ENCODE assay signal across 1 cellular context in the genomic region with DNA sequence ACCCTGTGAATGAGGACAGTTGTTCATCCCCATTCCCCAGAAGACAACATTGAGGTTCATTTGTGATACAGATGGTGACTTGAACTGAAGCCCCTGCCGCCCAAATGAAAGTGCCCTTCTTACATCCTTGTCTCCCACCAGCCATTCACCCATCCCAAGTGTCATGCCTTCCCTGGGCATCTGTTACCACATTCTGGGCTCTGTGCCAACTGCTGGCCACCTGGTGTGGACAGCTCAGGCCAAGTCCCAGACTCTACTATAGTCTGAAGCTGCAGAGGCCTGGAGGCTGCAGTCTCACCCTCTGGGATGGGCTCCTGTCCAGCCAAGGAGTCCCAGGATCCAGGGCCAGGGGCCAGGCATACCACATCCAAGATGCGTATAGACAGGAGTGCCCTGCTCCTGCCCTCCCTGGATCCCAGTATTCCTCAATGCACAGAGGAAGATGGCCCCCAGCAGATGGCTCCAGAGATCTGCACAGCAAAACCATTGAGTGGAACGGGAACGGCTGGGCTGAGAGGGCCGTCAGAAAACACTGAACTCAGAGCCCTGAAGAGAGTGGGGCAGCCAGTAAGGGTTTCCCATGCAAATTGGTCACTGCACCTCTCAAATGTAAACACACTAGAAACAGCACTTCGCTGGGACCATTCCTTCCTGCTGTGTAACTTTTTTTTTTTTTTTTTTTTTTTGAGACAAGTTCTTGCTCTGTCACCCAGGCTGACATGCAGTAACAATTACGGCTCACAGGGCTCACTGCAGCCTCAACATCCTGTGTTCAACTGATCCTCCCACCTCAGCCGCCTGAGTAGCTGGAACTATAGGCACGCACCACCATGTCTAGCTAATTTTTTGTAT.
A peak's percentile ranks its signal among the peaks of the same experiment; 100 is the strongest.
TF ChIP-seq lines count a peak whose summit lies in the region.

No MANE protein-coding gene starts in this region.

TF ChIP-seq in HepG2, 621 proteins besides CTCF, POLR2A, EP300 and RAD21 (continues in another document):
- TF ChIP-seq MAX (IDR thresholded peaks at IDR 0.05), result no peak
- TF ChIP-seq RARA (CRISPR knock-in tag; IDR thresholded peaks at IDR 0.05), result no peak
- peak; percentile 93 for TF ChIP-seq STAG1 (CRISPR knock-in tag; IDR thresholded peaks at IDR 0.05)
- TF ChIP-seq TBX2 (CRISPR knock-in tag; IDR thresholded peaks at IDR 0.05; ENCODE audit: borderline replicate concordance), result peak; percentile 54; the same call in 1 of the 2 replicates
- TF ChIP-seq, protein P1, sequence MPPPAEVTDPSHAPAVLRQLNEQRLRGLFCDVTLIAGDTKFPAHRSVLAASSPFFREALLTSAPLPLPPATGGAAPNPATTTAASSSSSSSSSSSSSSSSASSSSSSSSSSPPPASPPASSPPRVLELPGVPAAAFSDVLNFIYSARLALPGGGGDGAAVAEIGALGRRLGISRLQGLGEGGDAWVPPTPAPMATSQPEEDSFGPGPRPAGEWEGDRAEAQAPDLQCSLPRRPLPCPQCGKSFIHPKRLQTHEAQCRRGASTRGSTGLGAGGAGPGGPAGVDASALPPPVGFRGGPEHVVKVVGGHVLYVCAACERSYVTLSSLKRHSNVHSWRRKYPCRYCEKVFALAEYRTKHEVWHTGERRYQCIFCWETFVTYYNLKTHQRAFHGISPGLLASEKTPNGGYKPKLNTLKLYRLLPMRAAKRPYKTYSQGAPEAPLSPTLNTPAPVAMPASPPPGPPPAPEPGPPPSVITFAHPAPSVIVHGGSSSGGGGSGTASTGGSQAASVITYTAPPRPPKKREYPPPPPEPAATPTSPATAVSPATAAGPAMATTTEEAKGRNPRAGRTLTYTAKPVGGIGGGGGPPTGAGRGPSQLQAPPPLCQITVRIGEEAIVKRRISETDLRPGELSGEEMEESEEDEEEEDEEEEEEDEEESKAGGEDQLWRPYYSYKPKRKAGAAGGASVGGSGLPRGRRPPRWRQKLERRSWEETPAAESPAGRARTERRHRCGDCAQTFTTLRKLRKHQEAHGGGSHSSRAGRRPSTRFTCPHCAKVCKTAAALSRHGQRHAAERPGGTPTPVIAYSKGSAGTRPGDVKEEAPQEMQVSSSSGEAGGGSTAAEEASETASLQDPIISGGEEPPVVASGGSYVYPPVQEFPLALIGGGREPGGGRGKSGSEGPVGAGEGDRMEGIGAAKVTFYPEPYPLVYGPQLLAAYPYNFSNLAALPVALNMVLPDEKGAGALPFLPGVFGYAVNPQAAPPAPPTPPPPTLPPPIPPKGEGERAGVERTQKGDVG (CRISPR knock-in tag; IDR thresholded peaks at IDR 0.05; ENCODE audit: borderline replicate concordance), result no peak
- TF ChIP-seq FOXC1 (CRISPR knock-in tag; IDR thresholded peaks at IDR 0.05; ENCODE audit: borderline replicate concordance), result 0 out of 2 replicates have a peak, but pooled peaks have one; percentile 29
- no peak; the same call in 1 of the 2 replicates for TF ChIP-seq RXRA (CRISPR knock-in tag; IDR thresholded peaks at IDR 0.05)
- no peak for TF ChIP-seq PCBP1 (IDR thresholded peaks at IDR 0.05; ENCODE audit: borderline replicate concordance, low read depth, low read length)
- TF ChIP-seq NFE2L2 (IDR thresholded peaks at IDR 0.05; ENCODE audit: low read length), result no peak
- no peak for TF ChIP-seq TCF7 (IDR thresholded peaks at IDR 0.05; ENCODE audit: low read depth)
- TF ChIP-seq, protein P2, sequence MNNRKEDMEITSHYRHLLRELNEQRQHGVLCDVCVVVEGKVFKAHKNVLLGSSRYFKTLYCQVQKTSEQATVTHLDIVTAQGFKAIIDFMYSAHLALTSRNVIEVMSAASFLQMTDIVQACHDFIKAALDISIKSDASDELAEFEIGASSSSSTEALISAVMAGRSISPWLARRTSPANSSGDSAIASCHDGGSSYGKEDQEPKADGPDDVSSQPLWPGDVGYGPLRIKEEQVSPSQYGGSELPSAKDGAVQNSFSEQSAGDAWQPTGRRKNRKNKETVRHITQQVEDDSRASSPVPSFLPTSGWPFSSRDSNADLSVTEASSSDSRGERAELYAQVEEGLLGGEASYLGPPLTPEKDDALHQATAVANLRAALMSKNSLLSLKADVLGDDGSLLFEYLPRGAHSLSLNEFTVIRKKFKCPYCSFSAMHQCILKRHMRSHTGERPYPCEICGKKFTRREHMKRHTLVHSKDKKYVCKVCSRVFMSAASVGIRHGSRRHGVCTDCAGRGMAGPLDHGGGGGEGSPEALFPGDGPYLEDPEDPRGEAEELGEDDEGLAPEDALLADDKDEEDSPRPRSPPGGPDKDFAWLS (CRISPR knock-in tag; IDR thresholded peaks at IDR 0.05; ENCODE audit: borderline replicate concordance), result no peak
- peak; percentile 22; the same call in 1 of the 2 replicates for TF ChIP-seq SMAD3 (CRISPR knock-in tag; IDR thresholded peaks at IDR 0.05)
- TF ChIP-seq SAP130 (CRISPR knock-in tag; IDR thresholded peaks at IDR 0.05; ENCODE audit: low read depth), result peak; percentile 37
- TF ChIP-seq KDM3A (CRISPR knock-in tag; IDR thresholded peaks at IDR 0.05; ENCODE audit: low read depth), result no peak
- TF ChIP-seq, protein P3, sequence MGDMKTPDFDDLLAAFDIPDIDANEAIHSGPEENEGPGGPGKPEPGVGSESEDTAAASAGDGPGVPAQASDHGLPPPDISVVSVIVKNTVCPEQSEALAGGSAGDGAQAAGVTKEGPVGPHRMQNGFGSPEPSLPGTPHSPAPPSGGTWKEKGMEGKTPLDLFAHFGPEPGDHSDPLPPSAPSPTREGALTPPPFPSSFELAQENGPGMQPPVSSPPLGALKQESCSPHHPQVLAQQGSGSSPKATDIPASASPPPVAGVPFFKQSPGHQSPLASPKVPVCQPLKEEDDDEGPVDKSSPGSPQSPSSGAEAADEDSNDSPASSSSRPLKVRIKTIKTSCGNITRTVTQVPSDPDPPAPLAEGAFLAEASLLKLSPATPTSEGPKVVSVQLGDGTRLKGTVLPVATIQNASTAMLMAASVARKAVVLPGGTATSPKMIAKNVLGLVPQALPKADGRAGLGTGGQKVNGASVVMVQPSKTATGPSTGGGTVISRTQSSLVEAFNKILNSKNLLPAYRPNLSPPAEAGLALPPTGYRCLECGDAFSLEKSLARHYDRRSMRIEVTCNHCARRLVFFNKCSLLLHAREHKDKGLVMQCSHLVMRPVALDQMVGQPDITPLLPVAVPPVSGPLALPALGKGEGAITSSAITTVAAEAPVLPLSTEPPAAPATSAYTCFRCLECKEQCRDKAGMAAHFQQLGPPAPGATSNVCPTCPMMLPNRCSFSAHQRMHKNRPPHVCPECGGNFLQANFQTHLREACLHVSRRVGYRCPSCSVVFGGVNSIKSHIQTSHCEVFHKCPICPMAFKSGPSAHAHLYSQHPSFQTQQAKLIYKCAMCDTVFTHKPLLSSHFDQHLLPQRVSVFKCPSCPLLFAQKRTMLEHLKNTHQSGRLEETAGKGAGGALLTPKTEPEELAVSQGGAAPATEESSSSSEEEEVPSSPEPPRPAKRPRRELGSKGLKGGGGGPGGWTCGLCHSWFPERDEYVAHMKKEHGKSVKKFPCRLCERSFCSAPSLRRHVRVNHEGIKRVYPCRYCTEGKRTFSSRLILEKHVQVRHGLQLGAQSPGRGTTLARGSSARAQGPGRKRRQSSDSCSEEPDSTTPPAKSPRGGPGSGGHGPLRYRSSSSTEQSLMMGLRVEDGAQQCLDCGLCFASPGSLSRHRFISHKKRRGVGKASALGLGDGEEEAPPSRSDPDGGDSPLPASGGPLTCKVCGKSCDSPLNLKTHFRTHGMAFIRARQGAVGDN (CRISPR knock-in tag; IDR thresholded peaks at IDR 0.05), result peak; percentile 60
- TF ChIP-seq IRX3 (CRISPR knock-in tag; IDR thresholded peaks at IDR 0.05; ENCODE audit: borderline replicate concordance, low read depth), result no peak
- no peak for TF ChIP-seq ZNF12 (CRISPR knock-in tag; IDR thresholded peaks at IDR 0.05)
- 0 out of 2 replicates have a peak, but pooled peaks have one; percentile 26 for TF ChIP-seq ISL2 (CRISPR knock-in tag; IDR thresholded peaks at IDR 0.05)
- no peak for TF ChIP-seq CC2D1A (CRISPR knock-in tag; IDR thresholded peaks at IDR 0.05)
- TF ChIP-seq ATF1 (CRISPR knock-in tag; IDR thresholded peaks at IDR 0.05), result no peak
- TF ChIP-seq, protein P4, sequence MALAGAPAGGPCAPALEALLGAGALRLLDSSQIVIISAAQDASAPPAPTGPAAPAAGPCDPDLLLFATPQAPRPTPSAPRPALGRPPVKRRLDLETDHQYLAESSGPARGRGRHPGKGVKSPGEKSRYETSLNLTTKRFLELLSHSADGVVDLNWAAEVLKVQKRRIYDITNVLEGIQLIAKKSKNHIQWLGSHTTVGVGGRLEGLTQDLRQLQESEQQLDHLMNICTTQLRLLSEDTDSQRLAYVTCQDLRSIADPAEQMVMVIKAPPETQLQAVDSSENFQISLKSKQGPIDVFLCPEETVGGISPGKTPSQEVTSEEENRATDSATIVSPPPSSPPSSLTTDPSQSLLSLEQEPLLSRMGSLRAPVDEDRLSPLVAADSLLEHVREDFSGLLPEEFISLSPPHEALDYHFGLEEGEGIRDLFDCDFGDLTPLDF (CRISPR knock-in tag; IDR thresholded peaks at IDR 0.05), result no peak
- TF ChIP-seq, protein P5, sequence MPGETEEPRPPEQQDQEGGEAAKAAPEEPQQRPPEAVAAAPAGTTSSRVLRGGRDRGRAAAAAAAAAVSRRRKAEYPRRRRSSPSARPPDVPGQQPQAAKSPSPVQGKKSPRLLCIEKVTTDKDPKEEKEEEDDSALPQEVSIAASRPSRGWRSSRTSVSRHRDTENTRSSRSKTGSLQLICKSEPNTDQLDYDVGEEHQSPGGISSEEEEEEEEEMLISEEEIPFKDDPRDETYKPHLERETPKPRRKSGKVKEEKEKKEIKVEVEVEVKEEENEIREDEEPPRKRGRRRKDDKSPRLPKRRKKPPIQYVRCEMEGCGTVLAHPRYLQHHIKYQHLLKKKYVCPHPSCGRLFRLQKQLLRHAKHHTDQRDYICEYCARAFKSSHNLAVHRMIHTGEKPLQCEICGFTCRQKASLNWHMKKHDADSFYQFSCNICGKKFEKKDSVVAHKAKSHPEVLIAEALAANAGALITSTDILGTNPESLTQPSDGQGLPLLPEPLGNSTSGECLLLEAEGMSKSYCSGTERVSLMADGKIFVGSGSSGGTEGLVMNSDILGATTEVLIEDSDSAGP (CRISPR knock-in tag; IDR thresholded peaks at IDR 0.05; ENCODE audit: borderline replicate concordance), result peak; percentile 42; the same call in 1 of the 2 replicates
- no peak for TF ChIP-seq ZNF766 (CRISPR knock-in tag; IDR thresholded peaks at IDR 0.05; ENCODE audit: borderline replicate concordance)
- 0 out of 2 replicates have a peak, but pooled peaks have one; percentile 16 for TF ChIP-seq ZNF317 (CRISPR knock-in tag; IDR thresholded peaks at IDR 0.05)
- TF ChIP-seq KAT2B (IDR thresholded peaks at IDR 0.05; ENCODE audit: borderline replicate concordance, low read depth, low read length), result no peak
- TF ChIP-seq BORCS8-MEF2B (CRISPR knock-in tag; IDR thresholded peaks at IDR 0.05), result 0 out of 2 replicates have a peak, but pooled peaks have one; percentile 57
- peak; percentile 43; the same call in 1 of the 2 replicates for TF ChIP-seq ZNF350 (CRISPR knock-in tag; IDR thresholded peaks at IDR 0.05; ENCODE audit: borderline replicate concordance, low read depth)
- TF ChIP-seq TGIF2 (CRISPR knock-in tag; IDR thresholded peaks at IDR 0.05), result peak; percentile 77; the same call in 1 of the 2 replicates
- peak; percentile 41 for TF ChIP-seq ZBTB38 (CRISPR knock-in tag; IDR thresholded peaks at IDR 0.05)
- no peak for TF ChIP-seq NR2F6 (IDR thresholded peaks at IDR 0.05)
- TF ChIP-seq NR2F6 (CRISPR knock-in tag; IDR thresholded peaks at IDR 0.05), result peak; percentile 15; the same call in 1 of the 2 replicates
- TF ChIP-seq ZFX (CRISPR knock-in tag; IDR thresholded peaks at IDR 0.05; ENCODE audit: low read depth), result no peak
- no peak for TF ChIP-seq KLF12 (CRISPR knock-in tag; IDR thresholded peaks at IDR 0.05; ENCODE audit: borderline replicate concordance)
- TF ChIP-seq, protein P6, sequence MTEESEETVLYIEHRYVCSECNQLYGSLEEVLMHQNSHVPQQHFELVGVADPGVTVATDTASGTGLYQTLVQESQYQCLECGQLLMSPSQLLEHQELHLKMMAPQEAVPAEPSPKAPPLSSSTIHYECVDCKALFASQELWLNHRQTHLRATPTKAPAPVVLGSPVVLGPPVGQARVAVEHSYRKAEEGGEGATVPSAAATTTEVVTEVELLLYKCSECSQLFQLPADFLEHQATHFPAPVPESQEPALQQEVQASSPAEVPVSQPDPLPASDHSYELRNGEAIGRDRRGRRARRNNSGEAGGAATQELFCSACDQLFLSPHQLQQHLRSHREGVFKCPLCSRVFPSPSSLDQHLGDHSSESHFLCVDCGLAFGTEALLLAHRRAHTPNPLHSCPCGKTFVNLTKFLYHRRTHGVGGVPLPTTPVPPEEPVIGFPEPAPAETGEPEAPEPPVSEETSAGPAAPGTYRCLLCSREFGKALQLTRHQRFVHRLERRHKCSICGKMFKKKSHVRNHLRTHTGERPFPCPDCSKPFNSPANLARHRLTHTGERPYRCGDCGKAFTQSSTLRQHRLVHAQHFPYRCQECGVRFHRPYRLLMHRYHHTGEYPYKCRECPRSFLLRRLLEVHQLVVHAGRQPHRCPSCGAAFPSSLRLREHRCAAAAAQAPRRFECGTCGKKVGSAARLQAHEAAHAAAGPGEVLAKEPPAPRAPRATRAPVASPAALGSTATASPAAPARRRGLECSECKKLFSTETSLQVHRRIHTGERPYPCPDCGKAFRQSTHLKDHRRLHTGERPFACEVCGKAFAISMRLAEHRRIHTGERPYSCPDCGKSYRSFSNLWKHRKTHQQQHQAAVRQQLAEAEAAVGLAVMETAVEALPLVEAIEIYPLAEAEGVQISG (CRISPR knock-in tag; IDR thresholded peaks at IDR 0.05), result peak; percentile 48; the same call in 1 of the 2 replicates
- TF ChIP-seq ZNF331 (CRISPR knock-in tag; IDR thresholded peaks at IDR 0.05), result no peak
- peak; percentile 44; the same call in 1 of the 2 replicates for TF ChIP-seq ZNF629 (CRISPR knock-in tag; conservative IDR thresholded peaks at IDR 0.05)
- no peak for TF ChIP-seq FLYWCH1 (CRISPR knock-in tag; IDR thresholded peaks at IDR 0.05)
- TF ChIP-seq GATAD2A (CRISPR knock-in tag; IDR thresholded peaks at IDR 0.05), result peak; percentile 19; the same call in 1 of the 2 replicates
- peak; percentile 50 for TF ChIP-seq SALL1 (CRISPR knock-in tag; IDR thresholded peaks at IDR 0.05)
- TF ChIP-seq HOXA3 (CRISPR knock-in tag; IDR thresholded peaks at IDR 0.05), result 0 out of 2 replicates have a peak, but pooled peaks have one; percentile 24
- no peak for TF ChIP-seq FOXM1 (CRISPR knock-in tag; IDR thresholded peaks at IDR 0.05)
- 0 out of 2 replicates have a peak, but pooled peaks have one; percentile 11 for TF ChIP-seq FOXA3 (CRISPR knock-in tag; IDR thresholded peaks at IDR 0.05)
- TF ChIP-seq ZNF556 (CRISPR knock-in tag; IDR thresholded peaks at IDR 0.05; ENCODE audit: borderline replicate concordance), result no peak
- TF ChIP-seq IKZF5 (CRISPR knock-in tag; IDR thresholded peaks at IDR 0.05), result 0 out of 2 replicates have a peak, but pooled peaks have one; percentile 28
- no peak for TF ChIP-seq ZNF839 (CRISPR knock-in tag; IDR thresholded peaks at IDR 0.05; ENCODE audit: borderline replicate concordance)
- 0 out of 2 replicates have a peak, but pooled peaks have one; percentile 21 for TF ChIP-seq ZFP90 (CRISPR knock-in tag; IDR thresholded peaks at IDR 0.05; ENCODE audit: borderline replicate concordance)
